In genomic region chr7:66957595-66958290, GRCh38 we compare ENCODE assay signal across 17 cellular contexts. TPM values are rescaled to one million over a fixed set of nuclear protein-coding genes. Genes with fewer than 3 reads are reported as not detected.
DNase-seq lines count a peak whose midpoint lies in the region; ATAC-seq and TF ChIP-seq lines count a peak whose summit lies in the region.
"Had no signal": no experiment of that assay in that cellular context is flagged by ENCODE, and none has a peak within 500 bp of the region (broad histone marks: within the 10 kb centered on the region; RNA-seq: fewer than 3 reads in every experiment).

No MANE protein-coding gene starts in this region.

- H3K4me1 Mint-ChIP-seq in activated naive CD4-positive, alpha-beta T cell treated with anti-CD3 and anti-CD28 coated beads, Interleukin-2, amount 50 U/mL, for 24 hours: peaks cover 4% of the 10 kb centered on the region
- no peaks in the 10 kb centered on the region for H3K4me1 Mint-ChIP-seq in activated T-helper 17 cell treated with anti-CD3 and anti-CD28 coated beads, Interleukin-2, amount 50 U/mL, for 72 hours
- H3K4me1 Mint-ChIP-seq in stimulated activated effector memory CD8-positive, alpha-beta T cell treated with anti-CD3 and anti-CD28 coated beads, Interleukin-12 subunit alpha, Interleukin-12 subunit beta, amount 100 ng/mL, for 72 hours: no peaks in the 10 kb centered on the region
- no peaks in the 10 kb centered on the region for H3K4me1 Mint-ChIP-seq in CD8-positive, alpha-beta T cell (ENCODE audit: low read depth)

- intact Hi-C loops in left ventricle myocardium inferior (cut with micrococcal nuclease): no loop called here
- intact Hi-C loops in CD8-positive, alpha-beta T cell (cut with DNase I, micrococcal nuclease): no loop called here

- no peaks in the 10 kb centered on the region for H3K9me3 ChIP-seq in left ventricle myocardium inferior (replicated peaks)
- H3K9me3 ChIP-seq in CD8-positive, alpha-beta T cell (ENCODE audit: low read length): no peaks in the 10 kb centered on the region

- POLR2A ChIA-PET in CD8-positive, alpha-beta T cell (lab: Charles Lee): no interaction called here

- H3K36me3 ChIP-seq in left ventricle myocardium inferior: peaks cover 64% of the 10 kb centered on the region
- peaks cover 46% of the 10 kb centered on the region for H3K36me3 ChIP-seq in CD8-positive, alpha-beta T cell (ENCODE audit: insufficient read depth, low read length)

- H3K9me3 Mint-ChIP-seq in activated naive CD4-positive, alpha-beta T cell treated with anti-CD3 and anti-CD28 coated beads, Interleukin-2, amount 50 U/mL, for 24 hours: no peaks in the 10 kb centered on the region
- no peaks in the 10 kb centered on the region for H3K9me3 Mint-ChIP-seq in activated T-helper 17 cell treated with anti-CD3 and anti-CD28 coated beads, Interleukin-2, amount 50 U/mL, for 72 hours
- no peaks in the 10 kb centered on the region for H3K9me3 Mint-ChIP-seq in stimulated activated effector memory CD8-positive, alpha-beta T cell treated with anti-CD3 and anti-CD28 coated beads, Interleukin-12 subunit alpha, Interleukin-12 subunit beta, amount 100 ng/mL, for 72 hours
- H3K9me3 Mint-ChIP-seq in CD8-positive, alpha-beta T cell: no peaks in the 10 kb centered on the region

- H3K36me3 Mint-ChIP-seq in activated naive CD4-positive, alpha-beta T cell treated with anti-CD3 and anti-CD28 coated beads, Interleukin-2, amount 50 U/mL, for 24 hours: peaks cover 2% of the 10 kb centered on the region
- peaks cover 80% of the 10 kb centered on the region for H3K36me3 Mint-ChIP-seq in activated T-helper 17 cell treated with anti-CD3 and anti-CD28 coated beads, Interleukin-2, amount 50 U/mL, for 72 hours (ENCODE audit: low read depth)
- peaks cover 83% of the 10 kb centered on the region for H3K36me3 Mint-ChIP-seq in stimulated activated effector memory CD8-positive, alpha-beta T cell treated with anti-CD3 and anti-CD28 coated beads, Interleukin-12 subunit alpha, Interleukin-12 subunit beta, amount 100 ng/mL, for 72 hours
- peaks cover 65% of the 10 kb centered on the region for H3K36me3 Mint-ChIP-seq in CD8-positive, alpha-beta T cell

- no peaks in the 10 kb centered on the region for H3K27me3 ChIP-seq in left ventricle myocardium inferior (ENCODE audit: low read depth)
- H3K27me3 ChIP-seq in CD8-positive, alpha-beta T cell (ENCODE audit: insufficient read depth, low read length): no peaks in the 10 kb centered on the region

- no peak overlapping the region for H3K4me3 ChIP-seq in left ventricle myocardium inferior
- no peak overlapping the region for H3K4me3 ChIP-seq in CD8-positive, alpha-beta T cell (ENCODE audit: low read depth, low read length)
- H3K4me3 ChIP-seq: GM12878 had no signal

- no peaks in the 10 kb centered on the region for H3K27me3 Mint-ChIP-seq in activated naive CD4-positive, alpha-beta T cell treated with anti-CD3 and anti-CD28 coated beads, Interleukin-2, amount 50 U/mL, for 24 hours
- H3K27me3 Mint-ChIP-seq in activated T-helper 17 cell treated with anti-CD3 and anti-CD28 coated beads, Interleukin-2, amount 50 U/mL, for 72 hours: no peaks in the 10 kb centered on the region
- H3K27me3 Mint-ChIP-seq in CD8-positive, alpha-beta T cell (ENCODE audit: low read depth): no peaks in the 10 kb centered on the region

- H3K27ac ChIP-seq in left ventricle myocardium inferior (replicated peaks): peak overlapping the region; percentile 21
- H3K27ac ChIP-seq in CD8-positive, alpha-beta T cell (ENCODE audit: low read depth, low read length): no peak overlapping the region
- H3K27ac ChIP-seq: C4-2B had no signal

- no peak for DNase-seq in activated naive CD4-positive, alpha-beta T cell treated with anti-CD3 and anti-CD28 coated beads, Interleukin-2, amount 50 U/mL, for 16 hours
- no peak for DNase-seq in left ventricle myocardium inferior
- DNase-seq in stimulated activated effector memory CD8-positive, alpha-beta T cell treated with anti-CD3 and anti-CD28 coated beads, Interleukin-12 subunit alpha, Interleukin-12 subunit beta, amount 100 ng/mL, for 72 hours (ENCODE audit: low spot score in 2 of 2): no peak
- no peak for DNase-seq in stimulated activated CD4-positive, alpha-beta T cell treated with anti-CD3 and anti-CD28 coated beads, Interleukin-15, amount 100 ng/mL, for 24 hours
- DNase-seq in CD8-positive, alpha-beta T cell: no peak
- DNase-seq: ACHN, DMS153, erythroblast, IMR-90, NCI-H1417 treated with DMSO at 0.1 percent for 48 hours, NCI-H526 had no signal

- H3K4me3 Mint-ChIP-seq in activated naive CD4-positive, alpha-beta T cell treated with anti-CD3 and anti-CD28 coated beads, Interleukin-2, amount 50 U/mL, for 24 hours: no peak overlapping the region
- no peak overlapping the region for H3K4me3 Mint-ChIP-seq in activated T-helper 17 cell treated with anti-CD3 and anti-CD28 coated beads, Interleukin-2, amount 50 U/mL, for 72 hours
- no peak overlapping the region for H3K4me3 Mint-ChIP-seq in stimulated activated effector memory CD8-positive, alpha-beta T cell treated with anti-CD3 and anti-CD28 coated beads, Interleukin-12 subunit alpha, Interleukin-12 subunit beta, amount 100 ng/mL, for 72 hours
- no peak overlapping the region for H3K4me3 Mint-ChIP-seq in CD8-positive, alpha-beta T cell

- H3K4me1 ChIP-seq in left ventricle myocardium inferior: peaks cover 13% of the 10 kb centered on the region
- H3K4me1 ChIP-seq in CD8-positive, alpha-beta T cell (ENCODE audit: insufficient read depth, low read length): no peaks in the 10 kb centered on the region

- ATAC-seq in activated T-helper 17 cell treated with anti-CD3 and anti-CD28 coated beads, Interleukin-2, amount 50 U/mL, for 72 hours (replicated peaks): no peak
- no peak for ATAC-seq in stimulated activated effector memory CD8-positive, alpha-beta T cell treated with anti-CD3 and anti-CD28 coated beads, Interleukin-12 subunit alpha, Interleukin-12 subunit beta, amount 100 ng/mL, for 72 hours
- ATAC-seq in GM21576 (IDR thresholded peaks at IDR 0.05; ENCODE audit: unreplicated experiment): no peak
- ATAC-seq in CD8-positive, alpha-beta T cell: no peak
- ATAC-seq: activated CD4-positive, CD25-positive, alpha-beta regulatory T cell treated with anti-CD3 and anti-CD28 coated beads, Interleukin-2, amount 50 U/mL, for 24 hours; GM12878 had no signal

- CTCF ChIA-PET in CD8-positive, alpha-beta T cell (lab: Charles Lee): interaction anchor here (1.5 kb wide), 1 partner anchor 36 kb away, joined by 4 read pairs; no protein-coding TSS in a partner anchor

- no peak for TF ChIP-seq CTCF in left ventricle myocardium inferior (IDR thresholded peaks at IDR 0.05; ENCODE audit: borderline replicate concordance)
- no peak for TF ChIP-seq CTCF in CD8-positive, alpha-beta T cell (IDR thresholded peaks at IDR 0.05)

- H3K27ac Mint-ChIP-seq in activated naive CD4-positive, alpha-beta T cell treated with anti-CD3 and anti-CD28 coated beads, Interleukin-2, amount 50 U/mL, for 24 hours: peak overlapping the region; percentile 52
- peak overlapping the region; percentile 28 for H3K27ac Mint-ChIP-seq in activated T-helper 17 cell treated with anti-CD3 and anti-CD28 coated beads, Interleukin-2, amount 50 U/mL, for 72 hours
- H3K27ac Mint-ChIP-seq in stimulated activated effector memory CD8-positive, alpha-beta T cell treated with anti-CD3 and anti-CD28 coated beads, Interleukin-12 subunit alpha, Interleukin-12 subunit beta, amount 100 ng/mL, for 72 hours: peak overlapping the region; percentile 48
- H3K27ac Mint-ChIP-seq in CD8-positive, alpha-beta T cell: no peak overlapping the region

RNA-seq across cellular contexts. Expression of gene TMEM248, which starts 36.7 kb away (rescaled TPM):
- 10 to 100 TPM; 67.4 to 85.7 TPM for total RNA-seq in activated T-helper 17 cell treated with anti-CD3 and anti-CD28 coated beads, Interleukin-2, amount 50 U/mL, for 72 hours
- total RNA-seq in left ventricle myocardium inferior: 41.4 TPM
- total RNA-seq in CD8-positive, alpha-beta T cell: 10 to 100 TPM; 67.2 to 72.1 TPM

RNA-seq across cellular contexts. Expression of gene SBDS, which starts 37.6 kb away (rescaled TPM):
- total RNA-seq in activated T-helper 17 cell treated with anti-CD3 and anti-CD28 coated beads, Interleukin-2, amount 50 U/mL, for 72 hours: 10 to 100 TPM; 35.7 to 60.6 TPM
- total RNA-seq in left ventricle myocardium inferior: 211 TPM
- 100 to 1,000 TPM; 457 to 466 TPM for total RNA-seq in CD8-positive, alpha-beta T cell

RNA-seq across cellular contexts. Expression of gene TYW1, which starts 38.9 kb away (rescaled TPM):
- total RNA-seq in activated T-helper 17 cell treated with anti-CD3 and anti-CD28 coated beads, Interleukin-2, amount 50 U/mL, for 72 hours: 10 to 100 TPM; 11.1 to 16.2 TPM
- total RNA-seq in left ventricle myocardium inferior: 11.1 TPM
- total RNA-seq in CD8-positive, alpha-beta T cell: 10 to 100 TPM; 24.8 to 28.6 TPM
